Comparison of ENCODE assay signal across 13 cellular contexts in the genomic region with DNA sequence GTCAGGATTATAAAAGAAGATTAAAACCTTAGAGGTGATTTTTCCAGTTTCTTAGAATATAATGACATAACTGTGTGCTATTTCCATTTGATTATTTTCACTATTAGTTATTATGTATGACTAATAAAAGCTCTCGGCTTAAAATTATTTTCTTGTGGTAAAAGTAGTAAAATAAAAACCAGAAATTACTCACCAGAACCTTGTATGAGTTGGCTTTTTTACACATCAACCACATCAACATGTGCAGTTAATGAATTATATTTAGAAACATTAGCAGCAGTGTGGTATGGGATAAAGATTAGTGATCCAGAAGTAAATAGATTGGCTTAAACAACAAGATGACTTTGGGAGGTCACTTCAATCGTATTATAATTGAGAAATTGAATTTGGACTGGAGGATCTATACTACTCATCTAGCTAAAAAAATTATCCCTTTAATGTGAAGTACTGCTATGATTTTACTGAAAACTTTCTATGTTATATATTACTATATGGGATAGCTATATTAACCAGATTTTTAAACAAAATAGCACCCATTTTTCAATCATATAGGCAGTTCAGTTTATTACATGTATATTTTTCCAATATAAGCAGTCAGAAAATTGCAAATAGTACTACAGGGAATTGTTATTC. TPM values are rescaled to one million over a fixed set of nuclear protein-coding genes. Genes with fewer than 3 reads are reported as not detected.
A peak's percentile ranks its signal among the peaks of the same experiment; 100 is the strongest.
DNase-seq lines count a peak whose midpoint lies in the region; ATAC-seq and TF ChIP-seq lines count a peak whose summit lies in the region.
"Had no signal": no experiment of that assay in that cellular context is flagged by ENCODE, and none has a peak within 500 bp of the region (broad histone marks: within the 10 kb centered on the region; RNA-seq: fewer than 3 reads in every experiment).

No MANE protein-coding gene starts in this region.

- DNase-seq in SK-N-SH = no peak
- DNase-seq in NCI-H82 treated with DMSO at 0.1 percent for 48 hours (lab: John Stamatoyannopoulos, UW; ENCODE audit: unreplicated experiment) = peak; percentile 35
- DNase-seq in retinal pigment epithelial cell (ENCODE audit: low read depth) = peak; percentile 78
- DNase-seq in NCI-H526 treated with DMSO at 0.1 percent for 48 hours (lab: John Stamatoyannopoulos, UW) = no peak
- DNase-seq in mucosa of descending colon = no peak
- no peak for DNase-seq in NAMALWA (ENCODE audit: low spot score)
- DNase-seq: aorta had no signal

- no peaks in the 10 kb centered on the region for H3K79me2 ChIP-seq in SK-N-SH (ENCODE audit: insufficient read depth)

- TF ChIP-seq RAD21 in SK-N-SH (IDR thresholded peaks at IDR 0.05; ENCODE audit: low read length) = no peak

- ATAC-seq in SK-N-SH treated with all-trans-retinoic acid at 6 μM for 48 hours (no peak; the same call in 2 of the 3 replicates), HG02678 (IDR thresholded peaks at IDR 0.05; ENCODE audit: unreplicated experiment) (peak; percentile 48), mucosa of descending colon (no peak)

- CTCF ChIA-PET in SK-N-SH (lab: Yijun Ruan, JAX) = interaction anchor here (0.7 to 2.1 kb wide), 2 partner anchors 59 to 391 kb away, joined by 3 to 10 read pairs; no protein-coding TSS in a partner anchor

- no peak for TF ChIP-seq EP300 in SK-N-SH (IDR thresholded peaks at IDR 0.05; ENCODE audit: borderline replicate concordance in 1 of 2, low read depth in 1 of 2, low read length in 1 of 2)

- no peak overlapping the region; the same call in 1 of the 2 replicates for H2AFZ ChIP-seq in SK-N-SH (ENCODE audit: low read depth)

- H3K4me1 ChIP-seq in SK-N-SH (ENCODE audit: control insufficient read depth in 1 of 2, insufficient read depth in 2 of 2, low read depth in 1 of 2, low read length in 1 of 2) = peaks cover 6 to 10% of the 10 kb centered on the region in 2 experiments; a peak in 3 of 4 replicates
- peaks cover 3% of the 10 kb centered on the region for H3K4me1 ChIP-seq in mucosa of descending colon (ENCODE audit: low read depth)

- H3F3A ChIP-seq in SK-N-SH (replicated peaks; ENCODE audit: insufficient read depth) = no peaks in the 10 kb centered on the region

- no peaks in the 10 kb centered on the region for H3K9me2 ChIP-seq in SK-N-SH

- H4K20me1 ChIP-seq in SK-N-SH (ENCODE audit: insufficient read depth) = no peaks in the 10 kb centered on the region

- no peak overlapping the region for H3K9ac ChIP-seq in SK-N-SH
- H3K9ac ChIP-seq: KMS-11 had no signal

- intact Hi-C loops in mucosa of descending colon (cut with DNase I, micrococcal nuclease) = loop anchor here (10.0 kb wide), 1 partner anchor 58 kb away; no protein-coding TSS in a partner anchor

- H3K4me3 ChIP-seq in SK-N-SH (ENCODE audit: low read depth in 2 of 2, low read length in 1 of 2) = no peak overlapping the region
- H3K4me3 ChIP-seq in retinal pigment epithelial cell (ENCODE audit: low read length) = no peak overlapping the region
- no peak overlapping the region for H3K4me3 ChIP-seq in mucosa of descending colon

- H3K27me3 ChIP-seq in SK-N-SH (ENCODE audit: insufficient read depth) = no peaks in the 10 kb centered on the region

- no peaks in the 10 kb centered on the region for H3K36me3 ChIP-seq in SK-N-SH (replicated peaks in 1 of 2; ENCODE audit: control insufficient read depth in 1 of 2, insufficient read depth in 2 of 2, low read length in 1 of 2)
- no peaks in the 10 kb centered on the region for H3K36me3 ChIP-seq in mucosa of descending colon (ENCODE audit: low read depth)

- H3K27ac ChIP-seq in SK-N-SH (ENCODE audit: low read depth in 2 of 2, low read length in 1 of 2) = peak overlapping the region in 1 of 2 experiments; percentile 35; a peak in 1 of 4 replicates
- H3K27ac ChIP-seq: KMS-11 had no signal

- WGBS in SK-N-SH (ENCODE audit: low lambda C conversion rate) = 9% methylated on average over 2 of the region's 2 CpGs

- H3K4me2 ChIP-seq in SK-N-SH = no peak overlapping the region
- H3K4me2 ChIP-seq: KMS-11 had no signal

- H3K9me3 ChIP-seq in SK-N-SH (no peaks in the 10 kb centered on the region), mucosa of descending colon (no peaks in the 10 kb centered on the region)

- POLR2A ChIA-PET in SK-N-SH (lab: Yijun Ruan, JAX) = no interaction called here

- no peak for TF ChIP-seq CTCF in SK-N-SH (IDR thresholded peaks at IDR 0.05)
- TF ChIP-seq CTCF in retinal pigment epithelial cell (conservative IDR thresholded peaks at IDR 0.05; ENCODE audit: low read depth, low read length) = no peak
- no peak for TF ChIP-seq CTCF in mucosa of descending colon (IDR thresholded peaks at IDR 0.05)

TF ChIP-seq in SK-N-SH, 30 proteins besides CTCF, POLR2A, EP300 and RAD21:
- TF ChIP-seq MEF2A (IDR thresholded peaks at IDR 0.05; ENCODE audit: borderline replicate concordance, low read depth) = 0 out of 2 replicates have a peak, but pooled peaks have one; percentile 48
- 0 out of 2 replicates have a peak, but pooled peaks have one; percentile 18 for TF ChIP-seq TCF12 (IDR thresholded peaks at IDR 0.05)
- TF ChIP-seq, protein P1, sequence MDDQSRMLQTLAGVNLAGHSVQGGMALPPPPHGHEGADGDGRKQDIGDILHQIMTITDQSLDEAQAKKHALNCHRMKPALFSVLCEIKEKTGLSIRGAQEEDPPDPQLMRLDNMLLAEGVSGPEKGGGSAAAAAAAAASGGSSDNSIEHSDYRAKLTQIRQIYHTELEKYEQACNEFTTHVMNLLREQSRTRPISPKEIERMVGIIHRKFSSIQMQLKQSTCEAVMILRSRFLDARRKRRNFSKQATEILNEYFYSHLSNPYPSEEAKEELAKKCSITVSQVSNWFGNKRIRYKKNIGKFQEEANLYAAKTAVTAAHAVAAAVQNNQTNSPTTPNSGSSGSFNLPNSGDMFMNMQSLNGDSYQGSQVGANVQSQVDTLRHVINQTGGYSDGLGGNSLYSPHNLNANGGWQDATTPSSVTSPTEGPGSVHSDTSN (IDR thresholded peaks at IDR 0.05) = no peak
TF ChIP-seq in SK-N-SH: peak in this region for 2.

TF ChIP-seq in SK-N-SH treated with all-trans-retinoic acid at 6 μM for 48 hours, 23 proteins besides CTCF, POLR2A, EP300 and RAD21 (continues in another document):
- TF ChIP-seq BACH2 (CRISPR knock-in tag; IDR thresholded peaks at IDR 0.05; ENCODE audit: borderline replicate concordance) (no peak), ZNF8 (CRISPR knock-in tag; IDR thresholded peaks at IDR 0.05) (no peak), ZNF565 (CRISPR knock-in tag; conservative IDR thresholded peaks at IDR 0.05; ENCODE audit: low read depth) (no peak), ZFP3 (CRISPR knock-in tag; IDR thresholded peaks at IDR 0.05) (no peak), ZC3H10 (CRISPR knock-in tag; IDR thresholded peaks at IDR 0.05) (no peak), ARNTL (CRISPR knock-in tag; IDR thresholded peaks at IDR 0.05; ENCODE audit: borderline replicate concordance, low read depth) (no peak), SNAI2 (CRISPR knock-in tag; IDR thresholded peaks at IDR 0.05) (no peak), TCF4 (CRISPR knock-in tag; IDR thresholded peaks at IDR 0.05; ENCODE audit: borderline replicate concordance) (no peak), TOX (CRISPR knock-in tag; IDR thresholded peaks at IDR 0.05; ENCODE audit: borderline replicate concordance) (no peak), RARB (CRISPR knock-in tag; IDR thresholded peaks at IDR 0.05) (no peak), ESRRG (CRISPR knock-in tag; IDR thresholded peaks at IDR 0.05) (no peak), PPARA (CRISPR knock-in tag; IDR thresholded peaks at IDR 0.05; ENCODE audit: borderline replicate concordance) (no peak), ZNF70 (CRISPR knock-in tag; IDR thresholded peaks at IDR 0.05) (no peak)
- TF ChIP-seq, protein P2, sequence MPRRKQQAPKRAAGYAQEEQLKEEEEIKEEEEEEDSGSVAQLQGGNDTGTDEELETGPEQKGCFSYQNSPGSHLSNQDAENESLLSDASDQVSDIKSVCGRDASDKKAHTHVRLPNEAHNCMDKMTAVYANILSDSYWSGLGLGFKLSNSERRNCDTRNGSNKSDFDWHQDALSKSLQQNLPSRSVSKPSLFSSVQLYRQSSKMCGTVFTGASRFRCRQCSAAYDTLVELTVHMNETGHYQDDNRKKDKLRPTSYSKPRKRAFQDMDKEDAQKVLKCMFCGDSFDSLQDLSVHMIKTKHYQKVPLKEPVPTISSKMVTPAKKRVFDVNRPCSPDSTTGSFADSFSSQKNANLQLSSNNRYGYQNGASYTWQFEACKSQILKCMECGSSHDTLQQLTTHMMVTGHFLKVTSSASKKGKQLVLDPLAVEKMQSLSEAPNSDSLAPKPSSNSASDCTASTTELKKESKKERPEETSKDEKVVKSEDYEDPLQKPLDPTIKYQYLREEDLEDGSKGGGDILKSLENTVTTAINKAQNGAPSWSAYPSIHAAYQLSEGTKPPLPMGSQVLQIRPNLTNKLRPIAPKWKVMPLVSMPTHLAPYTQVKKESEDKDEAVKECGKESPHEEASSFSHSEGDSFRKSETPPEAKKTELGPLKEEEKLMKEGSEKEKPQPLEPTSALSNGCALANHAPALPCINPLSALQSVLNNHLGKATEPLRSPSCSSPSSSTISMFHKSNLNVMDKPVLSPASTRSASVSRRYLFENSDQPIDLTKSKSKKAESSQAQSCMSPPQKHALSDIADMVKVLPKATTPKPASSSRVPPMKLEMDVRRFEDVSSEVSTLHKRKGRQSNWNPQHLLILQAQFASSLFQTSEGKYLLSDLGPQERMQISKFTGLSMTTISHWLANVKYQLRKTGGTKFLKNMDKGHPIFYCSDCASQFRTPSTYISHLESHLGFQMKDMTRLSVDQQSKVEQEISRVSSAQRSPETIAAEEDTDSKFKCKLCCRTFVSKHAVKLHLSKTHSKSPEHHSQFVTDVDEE (CRISPR knock-in tag; IDR thresholded peaks at IDR 0.05) = no peak

RNA-seq across cellular contexts. Expression of a gene that starts 2.8 kb away (rescaled TPM):
- polyA plus RNA-seq in SK-N-SH (2012; rRNA removed) = 0.87 and 1.2 TPM in 2 replicates
- 0.35 and 0.58 TPM in 2 replicates for polyA plus RNA-seq in SK-N-SH (2012; cell fraction: cytosol; rRNA removed)
- polyA plus RNA-seq in SK-N-SH (2012; cell fraction: nucleus; rRNA removed) = 2.2 and 5.0 TPM in 2 replicates
- total RNA-seq in mucosa of descending colon = 1 to 10 TPM; 3.7 to 9.8 (median 7.1) TPM

RNA-seq across cellular contexts. Expression of a gene that starts 5.3 kb away (rescaled TPM):
- 0.15 TPM in 1 of 2 replicates, not detected in the other for polyA plus RNA-seq in SK-N-SH (2012; rRNA removed)
- polyA plus RNA-seq in SK-N-SH (2012; cell fraction: cytosol; rRNA removed) = 0.08 and 0.17 TPM in 2 replicates
- polyA plus RNA-seq in SK-N-SH (2012; cell fraction: nucleus; rRNA removed) = 0.20 TPM in 1 of 2 replicates, not detected in the other
- total RNA-seq in mucosa of descending colon = under 1 TPM; 0.52 to 0.80 (median 0.60) TPM
- total RNA-seq: A172; H1; T-helper 1 cell treated with Interleukin-12 subunit alpha and Interleukin-12 subunit beta and Interleukin-4 antibody, amounts not matched to agents 30 ng/mL and 1 ng/mL, for 36 hours had no signal
- polyA plus RNA-seq: aorta, H1 had no signal

RNA-seq across cellular contexts. Expression of a gene that starts 8.6 kb away (rescaled TPM):
- 0.28 TPM in 1 of 2 replicates, not detected in the other for polyA plus RNA-seq in SK-N-SH (2012; rRNA removed)
- polyA plus RNA-seq in SK-N-SH (2012; cell fraction: cytosol; rRNA removed) = 0.10 and 0.17 TPM in 2 replicates
- not detected in 2 replicates for polyA plus RNA-seq in SK-N-SH (2012; cell fraction: nucleus; rRNA removed)
- 100 to 1,000 TPM in 1 of 3 donors, 10 to 100 TPM in 2; 69.4 to 114 (median 85.0) TPM for total RNA-seq in mucosa of descending colon

RNA-seq across cellular contexts. Expression of a gene that starts 53.8 kb away (rescaled TPM):
- polyA plus RNA-seq in SK-N-SH (2012; rRNA removed) = 50.0 and 54.0 TPM in 2 replicates
- 59.5 and 76.1 TPM in 2 replicates for polyA plus RNA-seq in SK-N-SH (2012; cell fraction: cytosol; rRNA removed)
- polyA plus RNA-seq in SK-N-SH (2012; cell fraction: nucleus; rRNA removed) = 34.1 and 63.7 TPM in 2 replicates
- 10 to 100 TPM; 27.4 to 29.5 (median 27.7) TPM for total RNA-seq in mucosa of descending colon

Comparison
In these comparisons a context has a peak if more than half of its experiments do, and no peak if none do; other contexts are left out.
1. DNase-seq: peak in NCI-H82 treated with DMSO at 0.1 percent for 48 hours (single experiment) and retinal pigment epithelial cell (single experiment); none in SK-N-SH (single experiment), NCI-H526 treated with DMSO at 0.1 percent for 48 hours (single experiment), mucosa of descending colon (0 of 3) and NAMALWA (single experiment).